In genomic region chr2:238655974-238656722, GRCh38 we compare ENCODE assay signal across 12 cellular contexts.
"Had no signal": no experiment of that assay in that cellular context is flagged by ENCODE, and none has a peak within 500 bp of the region (broad histone marks: within the 10 kb centered on the region; RNA-seq: fewer than 3 reads in every experiment).

No MANE protein-coding gene starts in this region.

- H3K27ac ChIP-seq: brain microvascular endothelial cell had no signal

- H3K36me3 ChIP-seq: brain microvascular endothelial cell, tibial nerve had no signal

- H3K4me2 ChIP-seq: SK-N-SH had no signal

- ATAC-seq: left lobe of liver had no signal

- H3K9ac ChIP-seq: SK-N-SH had no signal

- H3K27me3 ChIP-seq: brain microvascular endothelial cell, tibial nerve had no signal

- DNase-seq: activated CD4-positive, alpha-beta T cell treated with anti-CD3 and anti-CD28 coated beads for 4 hours; activated T-cell treated with anti-CD3 and anti-CD28 coated beads, Interleukin-2, amount 50 U/mL, for 1 hour; amygdala; brain microvascular endothelial cell; head of caudate nucleus; mammary epithelial cell; nephron progenitor cell; SK-N-SH; stimulated activated CD4-positive, alpha-beta T cell treated with anti-CD3 and anti-CD28 coated beads, Interleukin-4, amount 100 ng/mL, for 4 hours; T-helper 1 cell had no signal

- H3K4me3 ChIP-seq: tibial nerve had no signal
